ENCODE assay signal across 18 cellular contexts in genomic region chr2:168536925-168537466, GRCh38.
A peak's percentile ranks its signal among the peaks of the same experiment; 100 is the strongest.
DNase-seq lines count a peak whose midpoint lies in the region; ATAC-seq and TF ChIP-seq lines count a peak whose summit lies in the region.
"Had no signal": no experiment of that assay in that cellular context is flagged by ENCODE, and none has a peak within 500 bp of the region (broad histone marks: within the 10 kb centered on the region; RNA-seq: fewer than 3 reads in every experiment).

No MANE protein-coding gene starts in this region.

- 56% methylated on average over 2 of the region's 2 CpGs for WGBS in smooth muscle cell (ENCODE audit: low lambda C conversion rate)
- WGBS in transverse colon (ENCODE audit: low coverage in 1 of 2), 2 donors, result 48 to 77% methylated on average over 1 to 2 of the region's 2 CpGs

- TF ChIP-seq CTCF in activated CD8-positive, alpha-beta T cell treated with anti-CD3 and anti-CD28 coated beads for 36 hours (IDR thresholded peaks at IDR 0.05), result no peak
- TF ChIP-seq CTCF in PC-9 (conservative IDR thresholded peaks at IDR 0.05) (no peak), smooth muscle cell (IDR thresholded peaks at IDR 0.05; ENCODE audit: borderline replicate concordance, insufficient read depth, poor library complexity, severe bottlenecking) (no peak), transverse colon (IDR thresholded peaks at IDR 0.05) (no peak)

- in situ Hi-C loops in transverse colon (cut with MboI; ENCODE audit: low pct_ligation_motif_present in 1 of 4, low pct_unique_long_range_greater_than_20kb in 1 of 4, low sequenced_read_pairs in 3 of 4) (no loop called here), KBM-7 (cut with MboI; ENCODE audit: low pct_unique_long_range_greater_than_20kb, low sequenced_read_pairs) (no loop called here)

- H4K20me1 ChIP-seq in PC-9 (ENCODE audit: insufficient read depth) (no peaks in the 10 kb centered on the region), smooth muscle cell (ENCODE audit: low read depth) (no peaks in the 10 kb centered on the region)

- H3K36me3 Mint-ChIP-seq in activated CD8-positive, alpha-beta T cell treated with anti-CD3 and anti-CD28 coated beads for 36 hours (ENCODE audit: low read depth), result peaks cover 40% of the 10 kb centered on the region
- peaks cover 41% of the 10 kb centered on the region for H3K36me3 Mint-ChIP-seq in activated CD8-positive, alpha-beta T cell treated with anti-CD3 and anti-CD28 coated beads, Interleukin-2, amount 10 ng/mL, durations not matched to agents 7 days and 5 days (ENCODE audit: low read depth)
- no peaks in the 10 kb centered on the region for H3K36me3 Mint-ChIP-seq in effector memory CD8-positive, alpha-beta T cell (ENCODE audit: insufficient read depth)

- H3K4me3 ChIP-seq in PC-9, result no peak overlapping the region
- no peak overlapping the region for H3K4me3 ChIP-seq in smooth muscle cell
- H3K4me3 ChIP-seq in transverse colon, result no peak overlapping the region
- H3K4me3 ChIP-seq: adrenal gland, neural progenitor cell, testis had no signal

- H3K4me2 ChIP-seq in PC-9 (no peak overlapping the region), smooth muscle cell (no peak overlapping the region)
- H3K4me2 ChIP-seq: neural progenitor cell had no signal

- H2AFZ ChIP-seq in PC-9 (no peak overlapping the region), smooth muscle cell (ENCODE audit: low read depth) (no peak overlapping the region)
- H2AFZ ChIP-seq: neural progenitor cell had no signal

- no peaks in the 10 kb centered on the region for H3K27me3 Mint-ChIP-seq in activated CD8-positive, alpha-beta T cell treated with anti-CD3 and anti-CD28 coated beads for 36 hours
- H3K27me3 Mint-ChIP-seq in activated CD8-positive, alpha-beta T cell treated with anti-CD3 and anti-CD28 coated beads, Interleukin-2, amount 10 ng/mL, durations not matched to agents 7 days and 5 days (ENCODE audit: low read depth), result no peaks in the 10 kb centered on the region
- H3K27me3 Mint-ChIP-seq in effector memory CD8-positive, alpha-beta T cell, result no peaks in the 10 kb centered on the region
- H3K27me3 Mint-ChIP-seq: activated B cell treated with CpG ODN at 0.5 μM for 24 hours; CD4-positive, alpha-beta memory T cell had no signal

- intact Hi-C loops in activated CD8-positive, alpha-beta T cell treated with anti-CD3 and anti-CD28 coated beads for 36 hours (cut with micrococcal nuclease), result no loop called here
- intact Hi-C loops in PC-9 (cut with micrococcal nuclease; ENCODE audit: unreplicated experiment) (no loop called here), transverse colon (cut with DNase I; ENCODE audit: low total_unique reads) (no loop called here)

- H3K36me3 ChIP-seq in PC-9 (ENCODE audit: low read depth), result no peaks in the 10 kb centered on the region
- H3K36me3 ChIP-seq in smooth muscle cell (ENCODE audit: low read depth), result no peaks in the 10 kb centered on the region
- peaks cover 0 to 6% (median 0%) of the 10 kb centered on the region in 4 donors for H3K36me3 ChIP-seq in transverse colon
- H3K36me3 ChIP-seq: adrenal gland had no signal

- peaks cover 38% of the 10 kb centered on the region for H3K9me3 Mint-ChIP-seq in activated CD8-positive, alpha-beta T cell treated with anti-CD3 and anti-CD28 coated beads for 36 hours
- H3K9me3 Mint-ChIP-seq in activated CD8-positive, alpha-beta T cell treated with anti-CD3 and anti-CD28 coated beads, Interleukin-2, amount 10 ng/mL, durations not matched to agents 7 days and 5 days (ENCODE audit: insufficient read depth), result peaks cover 26% of the 10 kb centered on the region
- no peaks in the 10 kb centered on the region for H3K9me3 Mint-ChIP-seq in effector memory CD8-positive, alpha-beta T cell

- H3K9me3 ChIP-seq in PC-9 (ENCODE audit: insufficient read depth, low read depth) (no peaks in the 10 kb centered on the region), smooth muscle cell (replicated peaks; ENCODE audit: low read depth) (peaks cover 8% of the 10 kb centered on the region), transverse colon (peaks cover 6% of the 10 kb centered on the region in 2 donors)
- H3K9me3 ChIP-seq: testis had no signal

- no peak for DNase-seq in activated CD8-positive, alpha-beta T cell treated with anti-CD3 and anti-CD28 coated beads for 36 hours
- no peak for DNase-seq in activated CD8-positive, alpha-beta T cell treated with anti-CD3 and anti-CD28 coated beads, Interleukin-2, amount 10 ng/mL, durations not matched to agents 7 days and 5 days
- DNase-seq in PC-9 (no peak), smooth muscle cell (lab: John Stamatoyannopoulos, UW; ENCODE audit: unreplicated experiment) (no peak), transverse colon (no peak), KBM-7 (no peak)
- DNase-seq in effector memory CD8-positive, alpha-beta T cell, result no peak
- DNase-seq: ACHN; activated B cell treated with CpG ODN at 0.5 μM for 24 hours; adrenal gland; CD4-positive, alpha-beta memory T cell; mesenchymal stem cell; MV-4-11; right cardiac atrium; stimulated activated CD4-positive, alpha-beta T cell treated with anti-CD3 and anti-CD28 coated beads, Interleukin-2, amount 100 ng/mL, for 24 hours; testis had no signal

- peak; percentile 81 for ATAC-seq in activated CD8-positive, alpha-beta T cell treated with anti-CD3 and anti-CD28 coated beads for 36 hours
- ATAC-seq in activated CD8-positive, alpha-beta T cell treated with anti-CD3 and anti-CD28 coated beads, Interleukin-2, amount 10 ng/mL, durations not matched to agents 7 days and 5 days, result no peak
- ATAC-seq in effector memory CD8-positive, alpha-beta T cell (replicated peaks), result peak; percentile 35
- no peak for ATAC-seq in GM19324 (IDR thresholded peaks at IDR 0.05; ENCODE audit: low FRiP score, unreplicated experiment)
- ATAC-seq: right cardiac atrium had no signal

- 0 out of 2 replicates have a peak overlapping the region, but pooled peaks have one; percentile 32 for H3K27ac ChIP-seq in PC-9
- peak overlapping the region; percentile 19 for H3K27ac ChIP-seq in smooth muscle cell (ENCODE audit: low read depth)
- no peak overlapping the region for H3K27ac ChIP-seq in transverse colon
- H3K27ac ChIP-seq: adrenal gland, neural progenitor cell, testis had no signal

- H3K4me3 Mint-ChIP-seq in activated CD8-positive, alpha-beta T cell treated with anti-CD3 and anti-CD28 coated beads for 36 hours, result no peak overlapping the region
- H3K4me3 Mint-ChIP-seq in activated CD8-positive, alpha-beta T cell treated with anti-CD3 and anti-CD28 coated beads, Interleukin-2, amount 10 ng/mL, durations not matched to agents 7 days and 5 days, result no peak overlapping the region
- no peak overlapping the region for H3K4me3 Mint-ChIP-seq in effector memory CD8-positive, alpha-beta T cell
- H3K4me3 Mint-ChIP-seq: activated B cell treated with CpG ODN at 0.5 μM for 24 hours; CD4-positive, alpha-beta memory T cell; neural progenitor cell had no signal

- peaks cover 58% of the 10 kb centered on the region for H3K4me1 Mint-ChIP-seq in activated CD8-positive, alpha-beta T cell treated with anti-CD3 and anti-CD28 coated beads for 36 hours (ENCODE audit: low read depth)
- H3K4me1 Mint-ChIP-seq in activated CD8-positive, alpha-beta T cell treated with anti-CD3 and anti-CD28 coated beads, Interleukin-2, amount 10 ng/mL, durations not matched to agents 7 days and 5 days (ENCODE audit: low read depth), result peaks cover 20% of the 10 kb centered on the region
- peaks cover 0 to 7% of the 10 kb centered on the region in 2 donors for H3K4me1 Mint-ChIP-seq in effector memory CD8-positive, alpha-beta T cell (ENCODE audit: low read depth in 2 of 2)
- H3K4me1 Mint-ChIP-seq: neural progenitor cell had no signal

- BruUV-seq in PC-9 (replicated peaks; lab: Mats Ljungman, UMichigan), result no TSS peak

- H3K9ac ChIP-seq in smooth muscle cell (ENCODE audit: low read depth), result no peak overlapping the region
- H3K9ac ChIP-seq: neural progenitor cell had no signal

- H3K27ac Mint-ChIP-seq in activated CD8-positive, alpha-beta T cell treated with anti-CD3 and anti-CD28 coated beads for 36 hours, result peak overlapping the region; percentile 22
- H3K27ac Mint-ChIP-seq in activated CD8-positive, alpha-beta T cell treated with anti-CD3 and anti-CD28 coated beads, Interleukin-2, amount 10 ng/mL, durations not matched to agents 7 days and 5 days, result no peak overlapping the region
- H3K27ac Mint-ChIP-seq in effector memory CD8-positive, alpha-beta T cell, result no peak overlapping the region
- H3K27ac Mint-ChIP-seq: activated B cell treated with CpG ODN at 0.5 μM for 24 hours; CD4-positive, alpha-beta memory T cell; neural progenitor cell had no signal

- H3K27me3 ChIP-seq in PC-9 (ENCODE audit: insufficient read depth, low read depth) (no peaks in the 10 kb centered on the region), smooth muscle cell (ENCODE audit: low read depth) (no peaks in the 10 kb centered on the region), transverse colon (no peaks in the 10 kb centered on the region)
- H3K27me3 ChIP-seq: adrenal gland, neural progenitor cell, testis had no signal

- H3K79me2 ChIP-seq in PC-9 (ENCODE audit: low read depth) (no peaks in the 10 kb centered on the region), smooth muscle cell (ENCODE audit: low read depth) (peaks cover 39% of the 10 kb centered on the region)

- POLR2A ChIA-PET in activated CD8-positive, alpha-beta T cell treated with anti-CD3 and anti-CD28 coated beads for 36 hours (lab: Charles Lee), result no interaction called here
- POLR2A ChIA-PET in activated CD8-positive, alpha-beta T cell treated with anti-CD3 and anti-CD28 coated beads, Interleukin-2, amount 10 ng/mL, durations not matched to agents 7 days and 5 days (lab: Charles Lee), result no interaction called here
- POLR2A ChIA-PET in PC-9 (lab: Charles Lee; ENCODE audit: unreplicated experiment), result interaction anchor here (0.5 kb wide), 1 partner anchor 88 kb away, joined by 3 read pairs; no protein-coding TSS in a partner anchor

- CTCF ChIA-PET in activated CD8-positive, alpha-beta T cell treated with anti-CD3 and anti-CD28 coated beads for 36 hours (lab: Charles Lee), result interaction anchor here (1.0 to 1.2 kb wide), 2 partner anchors 41 to 68 kb away, joined by 3 to 5 read pairs; no protein-coding TSS in a partner anchor
- CTCF ChIA-PET in activated CD8-positive, alpha-beta T cell treated with anti-CD3 and anti-CD28 coated beads, Interleukin-2, amount 10 ng/mL, durations not matched to agents 7 days and 5 days (lab: Charles Lee), result no interaction called here
- CTCF ChIA-PET in PC-9 (lab: Charles Lee), result no interaction called here

- TF ChIP-seq POLR2A in transverse colon (IDR thresholded peaks at IDR 0.05), result no peak

- H3F3A ChIP-seq in PC-9 (ENCODE audit: insufficient read depth, low read depth) (peaks cover 7% of the 10 kb centered on the region; the same call in 1 of the 2 replicates), smooth muscle cell (ENCODE audit: low read depth) (no peaks in the 10 kb centered on the region)

- TF ChIP-seq EP300 in transverse colon (IDR thresholded peaks at IDR 0.05; ENCODE audit: low read depth), result no peak

- H3K9me2 ChIP-seq in PC-9 (ENCODE audit: insufficient read depth), result no peaks in the 10 kb centered on the region

- H3K4me1 ChIP-seq in PC-9 (replicated peaks; ENCODE audit: insufficient read depth), result peaks cover 8% of the 10 kb centered on the region
- H3K4me1 ChIP-seq in smooth muscle cell (ENCODE audit: low read depth), result no peaks in the 10 kb centered on the region
- peaks cover 0 to 9% (median 5%) of the 10 kb centered on the region in 4 donors for H3K4me1 ChIP-seq in transverse colon
- H3K4me1 ChIP-seq: adrenal gland, testis had no signal

Comparison
In these comparisons a context has a peak if more than half of its experiments do, and no peak if none do; other contexts are left out.
1. ATAC-seq: peak in activated CD8-positive, alpha-beta T cell treated with anti-CD3 and anti-CD28 coated beads for 36 hours (single experiment) and effector memory CD8-positive, alpha-beta T cell (single experiment); none in activated CD8-positive, alpha-beta T cell treated with anti-CD3 and anti-CD28 coated beads, Interleukin-2, amount 10 ng/mL, durations not matched to agents 7 days and 5 days (single experiment) and GM19324 (single experiment).
2. H3K27ac ChIP-seq: peak in PC-9 (single experiment) and smooth muscle cell (single experiment); none in transverse colon (0 of 4).